Comparison of ENCODE assay signal across 1 cellular context in genomic region chr20:32447136-32448027, GRCh38.
TF ChIP-seq lines count a peak whose summit lies in the region.

No MANE protein-coding gene starts in this region.

TF ChIP-seq in HepG2, 621 proteins besides CTCF, POLR2A, EP300 and RAD21 (continues in another document):
- TF ChIP-seq, protein P1, sequence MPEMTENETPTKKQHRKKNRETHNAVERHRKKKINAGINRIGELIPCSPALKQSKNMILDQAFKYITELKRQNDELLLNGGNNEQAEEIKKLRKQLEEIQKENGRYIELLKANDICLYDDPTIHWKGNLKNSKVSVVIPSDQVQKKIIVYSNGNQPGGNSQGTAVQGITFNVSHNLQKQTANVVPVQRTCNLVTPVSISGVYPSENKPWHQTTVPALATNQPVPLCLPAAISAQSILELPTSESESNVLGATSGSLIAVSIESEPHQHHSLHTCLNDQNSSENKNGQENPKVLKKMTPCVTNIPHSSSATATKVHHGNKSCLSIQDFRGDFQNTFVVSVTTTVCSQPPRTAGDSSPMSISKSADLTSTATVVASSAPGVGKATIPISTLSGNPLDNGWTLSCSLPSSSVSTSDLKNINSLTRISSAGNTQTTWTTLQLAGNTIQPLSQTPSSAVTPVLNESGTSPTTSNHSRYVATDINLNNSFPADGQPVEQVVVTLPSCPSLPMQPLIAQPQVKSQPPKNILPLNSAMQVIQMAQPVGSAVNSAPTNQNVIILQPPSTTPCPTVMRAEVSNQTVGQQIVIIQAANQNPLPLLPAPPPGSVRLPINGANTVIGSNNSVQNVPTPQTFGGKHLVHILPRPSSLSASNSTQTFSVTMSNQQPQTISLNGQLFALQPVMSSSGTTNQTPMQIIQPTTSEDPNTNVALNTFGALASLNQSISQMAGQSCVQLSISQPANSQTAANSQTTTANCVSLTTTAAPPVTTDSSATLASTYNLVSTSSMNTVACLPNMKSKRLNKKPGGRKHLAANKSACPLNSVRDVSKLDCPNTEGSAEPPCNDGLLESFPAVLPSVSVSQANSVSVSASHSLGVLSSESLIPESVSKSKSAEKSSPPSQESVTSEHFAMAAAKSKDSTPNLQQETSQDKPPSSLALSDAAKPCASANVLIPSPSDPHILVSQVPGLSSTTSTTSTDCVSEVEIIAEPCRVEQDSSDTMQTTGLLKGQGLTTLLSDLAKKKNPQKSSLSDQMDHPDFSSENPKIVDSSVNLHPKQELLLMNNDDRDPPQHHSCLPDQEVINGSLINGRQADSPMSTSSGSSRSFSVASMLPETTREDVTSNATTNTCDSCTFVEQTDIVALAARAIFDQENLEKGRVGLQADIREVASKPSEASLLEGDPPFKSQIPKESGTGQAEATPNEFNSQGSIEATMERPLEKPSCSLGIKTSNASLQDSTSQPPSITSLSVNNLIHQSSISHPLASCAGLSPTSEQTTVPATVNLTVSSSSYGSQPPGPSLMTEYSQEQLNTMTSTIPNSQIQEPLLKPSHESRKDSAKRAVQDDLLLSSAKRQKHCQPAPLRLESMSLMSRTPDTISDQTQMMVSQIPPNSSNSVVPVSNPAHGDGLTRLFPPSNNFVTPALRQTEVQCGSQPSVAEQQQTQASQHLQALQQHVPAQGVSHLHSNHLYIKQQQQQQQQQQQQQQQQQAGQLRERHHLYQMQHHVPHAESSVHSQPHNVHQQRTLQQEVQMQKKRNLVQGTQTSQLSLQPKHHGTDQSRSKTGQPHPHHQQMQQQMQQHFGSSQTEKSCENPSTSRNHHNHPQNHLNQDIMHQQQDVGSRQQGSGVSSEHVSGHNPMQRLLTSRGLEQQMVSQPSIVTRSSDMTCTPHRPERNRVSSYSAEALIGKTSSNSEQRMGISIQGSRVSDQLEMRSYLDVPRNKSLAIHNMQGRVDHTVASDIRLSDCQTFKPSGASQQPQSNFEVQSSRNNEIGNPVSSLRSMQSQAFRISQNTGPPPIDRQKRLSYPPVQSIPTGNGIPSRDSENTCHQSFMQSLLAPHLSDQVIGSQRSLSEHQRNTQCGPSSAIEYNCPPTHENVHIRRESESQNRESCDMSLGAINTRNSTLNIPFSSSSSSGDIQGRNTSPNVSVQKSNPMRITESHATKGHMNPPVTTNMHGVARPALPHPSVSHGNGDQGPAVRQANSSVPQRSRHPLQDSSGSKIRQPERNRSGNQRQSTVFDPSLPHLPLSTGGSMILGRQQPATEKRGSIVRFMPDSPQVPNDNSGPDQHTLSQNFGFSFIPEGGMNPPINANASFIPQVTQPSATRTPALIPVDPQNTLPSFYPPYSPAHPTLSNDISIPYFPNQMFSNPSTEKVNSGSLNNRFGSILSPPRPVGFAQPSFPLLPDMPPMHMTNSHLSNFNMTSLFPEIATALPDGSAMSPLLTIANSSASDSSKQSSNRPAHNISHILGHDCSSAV (CRISPR knock-in tag; IDR thresholded peaks at IDR 0.05; ENCODE audit: borderline replicate concordance) = no peak
- TF ChIP-seq NCOR1 (IDR thresholded peaks at IDR 0.05; ENCODE audit: borderline replicate concordance, low read length) (no peak), THRA (CRISPR knock-in tag; IDR thresholded peaks at IDR 0.05; ENCODE audit: borderline replicate concordance) (no peak), ZNF672 (CRISPR knock-in tag; IDR thresholded peaks at IDR 0.05) (no peak), ELF4 (CRISPR knock-in tag; IDR thresholded peaks at IDR 0.05; ENCODE audit: borderline replicate concordance) (no peak), IRF2 (CRISPR knock-in tag; IDR thresholded peaks at IDR 0.05) (no peak), AKAP8 (CRISPR knock-in tag; IDR thresholded peaks at IDR 0.05) (0 out of 2 replicates have a peak, but pooled peaks have one; percentile 7), LBX2 (CRISPR knock-in tag; IDR thresholded peaks at IDR 0.05; ENCODE audit: borderline replicate concordance) (peak; percentile 30; the same call in 1 of the 2 replicates), E2F5 (CRISPR knock-in tag; conservative IDR thresholded peaks at IDR 0.05) (no peak), ZNF441 (CRISPR knock-in tag; IDR thresholded peaks at IDR 0.05; ENCODE audit: borderline replicate concordance) (no peak), PRDM10 (CRISPR knock-in tag; IDR thresholded peaks at IDR 0.05; ENCODE audit: low read depth) (no peak), HMG20B (CRISPR knock-in tag; conservative IDR thresholded peaks at IDR 0.05) (no peak), POLR2AphosphoS5 (IDR thresholded peaks at IDR 0.05; ENCODE audit: low read depth, low read length) (peak; percentile 34; the same call in 1 of the 2 replicates), ZFP36L1 (CRISPR knock-in tag; IDR thresholded peaks at IDR 0.05) (no peak), ZNF143 (CRISPR knock-in tag; IDR thresholded peaks at IDR 0.05) (no peak), CERS6 (CRISPR knock-in tag; IDR thresholded peaks at IDR 0.05) (no peak), ZNF446 (CRISPR knock-in tag; IDR thresholded peaks at IDR 0.05) (no peak), ZEB1 (IDR thresholded peaks at IDR 0.05; ENCODE audit: insufficient replicate concordance, low read depth) (no peak), HDAC6 (IDR thresholded peaks at IDR 0.05; ENCODE audit: low read depth, low read length) (no peak), AGO2 (optimal IDR thresholded peaks at IDR 0.05; ENCODE audit: low read depth, low read length) (peak; percentile 80), NPAS2 (CRISPR knock-in tag; IDR thresholded peaks at IDR 0.05; ENCODE audit: borderline replicate concordance) (no peak), PLRG1 (conservative IDR thresholded peaks at IDR 0.05) (no peak), ZFP90 (CRISPR knock-in tag; IDR thresholded peaks at IDR 0.05; ENCODE audit: borderline replicate concordance) (no peak), ZFP62 (CRISPR knock-in tag; IDR thresholded peaks at IDR 0.05) (no peak), ZKSCAN1 (IDR thresholded peaks at IDR 0.05; ENCODE audit: low read length) (no peak), FOXK2 (IDR thresholded peaks at IDR 0.05) (no peak), BRCA1 (CRISPR knock-in tag; IDR thresholded peaks at IDR 0.05) (no peak)
- TF ChIP-seq, protein P2, sequence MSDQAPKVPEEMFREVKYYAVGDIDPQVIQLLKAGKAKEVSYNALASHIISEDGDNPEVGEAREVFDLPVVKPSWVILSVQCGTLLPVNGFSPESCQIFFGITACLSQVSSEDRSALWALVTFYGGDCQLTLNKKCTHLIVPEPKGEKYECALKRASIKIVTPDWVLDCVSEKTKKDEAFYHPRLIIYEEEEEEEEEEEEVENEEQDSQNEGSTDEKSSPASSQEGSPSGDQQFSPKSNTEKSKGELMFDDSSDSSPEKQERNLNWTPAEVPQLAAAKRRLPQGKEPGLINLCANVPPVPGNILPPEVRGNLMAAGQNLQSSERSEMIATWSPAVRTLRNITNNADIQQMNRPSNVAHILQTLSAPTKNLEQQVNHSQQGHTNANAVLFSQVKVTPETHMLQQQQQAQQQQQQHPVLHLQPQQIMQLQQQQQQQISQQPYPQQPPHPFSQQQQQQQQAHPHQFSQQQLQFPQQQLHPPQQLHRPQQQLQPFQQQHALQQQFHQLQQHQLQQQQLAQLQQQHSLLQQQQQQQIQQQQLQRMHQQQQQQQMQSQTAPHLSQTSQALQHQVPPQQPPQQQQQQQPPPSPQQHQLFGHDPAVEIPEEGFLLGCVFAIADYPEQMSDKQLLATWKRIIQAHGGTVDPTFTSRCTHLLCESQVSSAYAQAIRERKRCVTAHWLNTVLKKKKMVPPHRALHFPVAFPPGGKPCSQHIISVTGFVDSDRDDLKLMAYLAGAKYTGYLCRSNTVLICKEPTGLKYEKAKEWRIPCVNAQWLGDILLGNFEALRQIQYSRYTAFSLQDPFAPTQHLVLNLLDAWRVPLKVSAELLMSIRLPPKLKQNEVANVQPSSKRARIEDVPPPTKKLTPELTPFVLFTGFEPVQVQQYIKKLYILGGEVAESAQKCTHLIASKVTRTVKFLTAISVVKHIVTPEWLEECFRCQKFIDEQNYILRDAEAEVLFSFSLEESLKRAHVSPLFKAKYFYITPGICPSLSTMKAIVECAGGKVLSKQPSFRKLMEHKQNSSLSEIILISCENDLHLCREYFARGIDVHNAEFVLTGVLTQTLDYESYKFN (CRISPR knock-in tag; conservative IDR thresholded peaks at IDR 0.05) = no peak
- TF ChIP-seq, protein P3, sequence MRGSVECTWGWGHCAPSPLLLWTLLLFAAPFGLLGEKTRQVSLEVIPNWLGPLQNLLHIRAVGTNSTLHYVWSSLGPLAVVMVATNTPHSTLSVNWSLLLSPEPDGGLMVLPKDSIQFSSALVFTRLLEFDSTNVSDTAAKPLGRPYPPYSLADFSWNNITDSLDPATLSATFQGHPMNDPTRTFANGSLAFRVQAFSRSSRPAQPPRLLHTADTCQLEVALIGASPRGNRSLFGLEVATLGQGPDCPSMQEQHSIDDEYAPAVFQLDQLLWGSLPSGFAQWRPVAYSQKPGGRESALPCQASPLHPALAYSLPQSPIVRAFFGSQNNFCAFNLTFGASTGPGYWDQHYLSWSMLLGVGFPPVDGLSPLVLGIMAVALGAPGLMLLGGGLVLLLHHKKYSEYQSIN (CRISPR knock-in tag; IDR thresholded peaks at IDR 0.05; ENCODE audit: borderline replicate concordance) = no peak
- TF ChIP-seq, protein P4, sequence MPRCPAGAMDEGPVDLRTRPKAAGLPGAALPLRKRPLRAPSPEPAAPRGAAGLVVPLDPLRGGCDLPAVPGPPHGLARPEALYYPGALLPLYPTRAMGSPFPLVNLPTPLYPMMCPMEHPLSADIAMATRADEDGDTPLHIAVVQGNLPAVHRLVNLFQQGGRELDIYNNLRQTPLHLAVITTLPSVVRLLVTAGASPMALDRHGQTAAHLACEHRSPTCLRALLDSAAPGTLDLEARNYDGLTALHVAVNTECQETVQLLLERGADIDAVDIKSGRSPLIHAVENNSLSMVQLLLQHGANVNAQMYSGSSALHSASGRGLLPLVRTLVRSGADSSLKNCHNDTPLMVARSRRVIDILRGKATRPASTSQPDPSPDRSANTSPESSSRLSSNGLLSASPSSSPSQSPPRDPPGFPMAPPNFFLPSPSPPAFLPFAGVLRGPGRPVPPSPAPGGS (CRISPR knock-in tag; IDR thresholded peaks at IDR 0.05) = no peak
